8 cellular contexts compared by ENCODE assay signal in genomic region chr14:105558449-105559154, GRCh38. TPM values are rescaled to one million over a fixed set of nuclear protein-coding genes. Genes with fewer than 3 reads are reported as not detected.
A peak's percentile ranks its signal among the peaks of the same experiment; 100 is the strongest.
DNase-seq lines count a peak whose midpoint lies in the region; ATAC-seq and TF ChIP-seq lines count a peak whose summit lies in the region.
"Not testable (repeated sequence)": the region's sequence is repeated elsewhere in the genome, so short reads cannot be mapped to it uniquely, and the experiment has no call there.

No MANE protein-coding gene starts in this region.

- H3K36me3 ChIP-seq in HCT116 (ENCODE audit: control insufficient read depth in 1 of 2, insufficient read depth in 2 of 2, low read length in 2 of 2); RWPE2 (ENCODE audit: low read depth); esophagus muscularis mucosa; left lung: not testable (repeated sequence)

- H3K27me3 ChIP-seq in HCT116 (ENCODE audit: insufficient read depth, low read length); RWPE2 (ENCODE audit: insufficient read depth, poor library complexity, severe bottlenecking): not testable (repeated sequence)
- H3K27me3 ChIP-seq in esophagus muscularis mucosa (peaks cover 0 to 31% (median 0%) of the 10 kb centered on the region in 4 donors), left lung (peaks cover 0 to 17% of the 10 kb centered on the region in 2 donors)

- intact Hi-C loops in HCT116 (cut with micrococcal nuclease) = loop anchor here (10.0 kb wide), 2 partner anchors 376 to 446 kb away; no protein-coding TSS in a partner anchor
- intact Hi-C loops in esophagus muscularis mucosa (cut with DNase I) = loop anchor here (5.0 kb wide), 1 partner anchor 389 kb away; no protein-coding TSS in a partner anchor
- intact Hi-C loops in left lung (cut with DNase I) = not testable (repeated sequence)

- not testable (repeated sequence) for H3K9ac ChIP-seq in HCT116 (ENCODE audit: low read length)

- TF ChIP-seq EP300 in esophagus muscularis mucosa (IDR thresholded peaks at IDR 0.05) = not testable (repeated sequence)

- not testable (repeated sequence) for H3K9me2 ChIP-seq in HCT116 (ENCODE audit: insufficient read depth)

- not testable (repeated sequence) for TF ChIP-seq POLR2A in HCT116 (IDR thresholded peaks at IDR 0.05; ENCODE audit: borderline replicate concordance, extremely low read depth, insufficient read depth, insufficient read length); esophagus muscularis mucosa (IDR thresholded peaks at IDR 0.05; ENCODE audit: low read depth)

- 71% methylated on average over 13 of the region's 28 CpGs for WGBS in esophagus muscularis mucosa

- TF ChIP-seq RAD21 in HCT116 (IDR thresholded peaks at IDR 0.05; ENCODE audit: low read depth) = not testable (repeated sequence)

- H3K9me3 Mint-ChIP-seq in activated T-helper 17 cell treated with anti-CD3 and anti-CD28 coated beads, Interleukin-2, amount 50 U/mL, for 72 hours = peaks cover 11% of the 10 kb centered on the region
- H3K9me3 Mint-ChIP-seq in osteocyte (ENCODE audit: unreplicated experiment) = not testable (repeated sequence)

- H3K27ac Mint-ChIP-seq in activated T-helper 17 cell treated with anti-CD3 and anti-CD28 coated beads, Interleukin-2, amount 50 U/mL, for 72 hours; osteocyte (ENCODE audit: unreplicated experiment): not testable (repeated sequence)

- ATAC-seq in HCT116; RWPE2 (ENCODE audit: low read depth): not testable (repeated sequence)
- peak; percentile 22 for ATAC-seq in activated T-helper 17 cell treated with anti-CD3 and anti-CD28 coated beads, Interleukin-2, amount 50 U/mL, for 72 hours (replicated peaks)
- peak; percentile 5 for ATAC-seq in left lung

- H2AFZ ChIP-seq in HCT116 (ENCODE audit: low read depth, low read length, poor library complexity, severe bottlenecking) = not testable (repeated sequence)

- H3K79me2 ChIP-seq in HCT116 (ENCODE audit: insufficient read depth, low read length) = not testable (repeated sequence)

- not testable (repeated sequence) for H3K4me1 ChIP-seq in HCT116 (ENCODE audit: control insufficient read depth in 1 of 2, insufficient read depth in 2 of 2, low read length in 2 of 2); RWPE2 (ENCODE audit: insufficient read depth, poor library complexity, severe bottlenecking); esophagus muscularis mucosa; left lung

- peaks cover 15% of the 10 kb centered on the region for H3K27me3 Mint-ChIP-seq in activated T-helper 17 cell treated with anti-CD3 and anti-CD28 coated beads, Interleukin-2, amount 50 U/mL, for 72 hours
- H3K27me3 Mint-ChIP-seq in osteocyte (ENCODE audit: unreplicated experiment) = peaks cover 19% of the 10 kb centered on the region

- peak; percentile 24 for TF ChIP-seq CTCF in 22Rv1 (IDR thresholded peaks at IDR 0.05)
- peak in 2 of 3 experiments; percentile 5 to 27; a peak in 1 of 6 replicates for TF ChIP-seq CTCF in HCT116 (IDR thresholded peaks at IDR 0.05 in 2 of 3, conservative IDR thresholded peaks at IDR 0.05 in 1 of 3; ENCODE audit: borderline replicate concordance in 1 of 3, insufficient read depth in 1 of 3, low read depth in 2 of 3, low read length in 2 of 3)
- TF ChIP-seq CTCF in RWPE2 (IDR thresholded peaks at IDR 0.05; ENCODE audit: poor library complexity, severe bottlenecking) = peak; percentile 14
- TF ChIP-seq CTCF in esophagus muscularis mucosa (IDR thresholded peaks at IDR 0.05) = peak in 2 of 3 experiments; percentile 38
- peak; percentile 14 to 57 for TF ChIP-seq CTCF in left lung (IDR thresholded peaks at IDR 0.05)
- peak; percentile 10 for TF ChIP-seq CTCF in osteocyte (IDR thresholded peaks at IDR 0.05)

- CTCF ChIA-PET in HCT116 (lab: Charles Lee) = not testable (repeated sequence)

- H3K9me3 ChIP-seq in HCT116 (ENCODE audit: control insufficient read depth in 1 of 2, insufficient read depth in 1 of 2, low read depth in 1 of 2, low read length in 2 of 2); RWPE2 (ENCODE audit: severe bottlenecking); esophagus muscularis mucosa; left lung: not testable (repeated sequence)

- H3K4me1 Mint-ChIP-seq in activated T-helper 17 cell treated with anti-CD3 and anti-CD28 coated beads, Interleukin-2, amount 50 U/mL, for 72 hours = peaks cover 12% of the 10 kb centered on the region
- not testable (repeated sequence) for H3K4me1 Mint-ChIP-seq in osteocyte (ENCODE audit: unreplicated experiment)

- H3K27ac ChIP-seq in 22Rv1; HCT116 (ENCODE audit: low read depth, low read length); RWPE2 (ENCODE audit: poor library complexity, severe bottlenecking); esophagus muscularis mucosa (replicated peaks in 1 of 4); left lung: not testable (repeated sequence)

- not testable (repeated sequence) for BruUV-seq in HCT116 (replicated peaks; lab: Mats Ljungman, UMichigan)

- peak; percentile 9 for DNase-seq in DMS 273 (lab: John Stamatoyannopoulos, UW; ENCODE audit: unreplicated experiment)
- DNase-seq in HCT116 (ENCODE audit: low read depth, low spot score); esophagus muscularis mucosa (ENCODE audit: extremely low spot score); left lung; osteocyte (ENCODE audit: extremely low spot score, unreplicated experiment): not testable (repeated sequence)
- peak; percentile 49 for DNase-seq in RWPE2 (ENCODE audit: low spot score)

- not testable (repeated sequence) for H3K4me3 ChIP-seq in HCT116 (replicated peaks in 1 of 2; ENCODE audit: low read depth in 1 of 2, low read length in 2 of 2); RWPE2 (ENCODE audit: severe bottlenecking); esophagus muscularis mucosa; left lung

- not testable (repeated sequence) for H4K20me1 ChIP-seq in HCT116 (ENCODE audit: insufficient read depth)

- H3K36me3 Mint-ChIP-seq in activated T-helper 17 cell treated with anti-CD3 and anti-CD28 coated beads, Interleukin-2, amount 50 U/mL, for 72 hours (ENCODE audit: low read depth); osteocyte (ENCODE audit: unreplicated experiment): not testable (repeated sequence)

- H3K4me2 ChIP-seq in HCT116 (ENCODE audit: low read length) = not testable (repeated sequence)

- RAD21 ChIA-PET in HCT116 (lab: Charles Lee; ENCODE audit: low non-redundant PET in 1 of 2, low total read pairs in 2 of 2, uncharacterized antibody in 2 of 2, unreplicated experiment in 2 of 2) = not testable (repeated sequence)

- not testable (repeated sequence) for H3K4me3 Mint-ChIP-seq in activated T-helper 17 cell treated with anti-CD3 and anti-CD28 coated beads, Interleukin-2, amount 50 U/mL, for 72 hours; osteocyte (ENCODE audit: unreplicated experiment)

- POLR2A ChIA-PET in HCT116 (lab: Charles Lee) = not testable (repeated sequence)

RNA-seq across cellular contexts. Expression of gene TMEM121, which starts 32.2 kb away (rescaled TPM):
- total RNA-seq in HCT116 (2021; ENCODE audit: unreplicated experiment) (5.5 TPM), esophagus muscularis mucosa (10 to 100 TPM in 1 of 4 donors, 1 to 10 TPM in 3; 2.9 to 13.0 (median 5.4) TPM), left lung (1 to 10 TPM; 2.4 to 3.0 TPM), osteocyte (3.3 and 3.6 TPM in 2 replicates)
- 3.4 and 4.6 TPM in 2 replicates for polyA plus RNA-seq in HCT116 (2012)
- total RNA-seq in activated T-helper 17 cell treated with anti-CD3 and anti-CD28 coated beads, Interleukin-2, amount 50 U/mL, for 72 hours = 10 to 100 TPM in 1 of 2 donors, 1 to 10 TPM in 1; 2.5 to 12.3 TPM
